19 cellular contexts compared by ENCODE assay signal in the genomic region with DNA sequence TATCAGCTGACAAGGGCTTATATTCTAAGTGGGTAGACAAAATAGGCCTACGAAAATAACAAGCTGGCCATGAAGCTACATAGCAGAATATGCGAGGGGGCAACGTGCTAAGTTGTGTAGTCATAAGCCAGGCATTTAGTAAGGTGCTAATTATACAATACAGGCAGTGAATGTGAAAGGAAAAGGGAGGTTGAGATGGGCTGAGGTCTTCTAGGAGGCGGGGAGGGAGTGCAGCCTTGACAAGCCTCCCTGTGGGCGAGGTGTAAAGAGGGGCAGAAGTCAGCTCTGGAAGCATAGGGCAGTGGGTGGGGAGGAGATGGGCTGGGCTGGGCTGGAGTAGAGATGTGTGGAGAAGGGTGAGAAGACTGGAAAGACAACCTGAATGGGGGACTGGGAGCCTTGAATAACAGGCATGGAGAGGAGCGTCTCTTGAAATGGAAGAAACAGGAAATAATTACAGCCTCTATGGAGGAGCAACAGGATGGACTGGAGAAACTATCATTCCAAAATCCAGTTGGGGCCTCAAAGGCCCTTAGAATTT. TPM values are rescaled to one million over a fixed set of nuclear protein-coding genes. Genes with fewer than 3 reads are reported as not detected.
DNase-seq lines count a peak whose midpoint lies in the region; ATAC-seq and TF ChIP-seq lines count a peak whose summit lies in the region.
"Had no signal": no experiment of that assay in that cellular context is flagged by ENCODE, and none has a peak within 500 bp of the region (broad histone marks: within the 10 kb centered on the region; RNA-seq: fewer than 3 reads in every experiment).

No MANE protein-coding gene starts in this region.

- CTCF ChIA-PET in activated CD8-positive, alpha-beta memory T cell treated with anti-CD3 and anti-CD28 coated beads, Interleukin-2, amount 10 ng/mL, durations not matched to agents 7 days and 5 days (lab: Charles Lee), result interaction anchor here (0.7 to 12.7 kb wide), 8 partner anchors 9 to 142 kb away, joined by 3 to 156 read pairs (median 8); no protein-coding TSS in a partner anchor

- no peak overlapping the region for H3K27ac ChIP-seq in GM23338 (ENCODE audit: low read depth)
- no peak overlapping the region for H3K27ac ChIP-seq in WERI-Rb-1
- H3K27ac ChIP-seq in esophagus muscularis mucosa (replicated peaks in 1 of 4), result no peak overlapping the region
- H3K27ac ChIP-seq: brain microvascular endothelial cell, coronary artery, upper lobe of right lung had no signal

- no peak for TF ChIP-seq POLR2A in esophagus muscularis mucosa (IDR thresholded peaks at IDR 0.05; ENCODE audit: low read depth)

- H3F3A ChIP-seq in GM23338 (replicated peaks; ENCODE audit: low read depth), result no peaks in the 10 kb centered on the region

- no peaks in the 10 kb centered on the region for H4K20me1 ChIP-seq in GM23338 (replicated peaks; ENCODE audit: insufficient read depth)

- intact Hi-C loops in esophagus muscularis mucosa (cut with DNase I), result no loop called here

- H3K9me3 Mint-ChIP-seq in activated CD8-positive, alpha-beta memory T cell treated with anti-CD3 and anti-CD28 coated beads, Interleukin-2, amount 10 ng/mL, durations not matched to agents 7 days and 5 days (ENCODE audit: low read depth), result no peaks in the 10 kb centered on the region
- no peaks in the 10 kb centered on the region for H3K9me3 Mint-ChIP-seq in GM23338
- no peaks in the 10 kb centered on the region for H3K9me3 Mint-ChIP-seq in activated T-helper 17 cell treated with anti-CD3 and anti-CD28 coated beads, Interleukin-2, amount 50 U/mL, for 72 hours
- H3K9me3 Mint-ChIP-seq in natural killer cell treated with Interleukin-12 subunit alpha and Interleukin-12 subunit beta and Interleukin-15 and Interleukin-18, amount 100 ng/mL, for 72 hours, result no peaks in the 10 kb centered on the region
- H3K9me3 Mint-ChIP-seq: CD14-positive monocyte, nephron progenitor cell had no signal

- peak; percentile 25 for ATAC-seq in activated CD8-positive, alpha-beta memory T cell treated with anti-CD3 and anti-CD28 coated beads, Interleukin-2, amount 10 ng/mL, durations not matched to agents 7 days and 5 days
- no peak for ATAC-seq in GM23338
- no peak for ATAC-seq in activated T-helper 17 cell treated with anti-CD3 and anti-CD28 coated beads, Interleukin-2, amount 50 U/mL, for 72 hours (replicated peaks)
- peak; percentile 57 to 71 for ATAC-seq in natural killer cell treated with Interleukin-12 subunit alpha and Interleukin-12 subunit beta and Interleukin-15 and Interleukin-18, amount 100 ng/mL, for 72 hours
- ATAC-seq: upper lobe of right lung had no signal

- H3K4me3 ChIP-seq in GM23338 (no peak overlapping the region), WERI-Rb-1 (ENCODE audit: low read depth, low read length) (no peak overlapping the region), esophagus muscularis mucosa (no peak overlapping the region)
- H3K4me3 ChIP-seq: coronary artery, lung, upper lobe of right lung had no signal

- H3K36me3 ChIP-seq in GM23338 (ENCODE audit: insufficient read depth), result no peaks in the 10 kb centered on the region
- no peaks in the 10 kb centered on the region for H3K36me3 ChIP-seq in WERI-Rb-1
- H3K36me3 ChIP-seq in esophagus muscularis mucosa, result no peaks in the 10 kb centered on the region
- H3K36me3 ChIP-seq: brain microvascular endothelial cell, upper lobe of right lung had no signal

- no peak overlapping the region for H3K4me2 ChIP-seq in GM23338

- DNase-seq in activated CD8-positive, alpha-beta memory T cell treated with anti-CD3 and anti-CD28 coated beads, Interleukin-2, amount 10 ng/mL, durations not matched to agents 7 days and 5 days, result peak; percentile 66
- no peak for DNase-seq in activated CD8-positive, alpha-beta memory T cell treated with anti-CD3 and anti-CD28 coated beads for 24 hours
- DNase-seq in GM23338 (ENCODE audit: low spot score) (no peak), WERI-Rb-1 (no peak), esophagus muscularis mucosa (ENCODE audit: extremely low spot score) (no peak), NCI-H2196 treated with DMSO at 0.1 percent for 48 hours (lab: John Stamatoyannopoulos, UW; ENCODE audit: unreplicated experiment) (no peak)
- peak; percentile 68 for DNase-seq in natural killer cell treated with Interleukin-12 subunit alpha and Interleukin-12 subunit beta and Interleukin-15 and Interleukin-18, amount 100 ng/mL, for 72 hours (ENCODE audit: low spot score)
- DNase-seq: brain microvascular endothelial cell, NCI-H1417, NCI-H82, nephron progenitor cell, upper lobe of right lung had no signal

- H3K4me1 Mint-ChIP-seq in activated CD8-positive, alpha-beta memory T cell treated with anti-CD3 and anti-CD28 coated beads, Interleukin-2, amount 10 ng/mL, durations not matched to agents 7 days and 5 days, result peaks cover 80% of the 10 kb centered on the region
- peaks cover 7% of the 10 kb centered on the region for H3K4me1 Mint-ChIP-seq in GM23338
- H3K4me1 Mint-ChIP-seq in activated T-helper 17 cell treated with anti-CD3 and anti-CD28 coated beads, Interleukin-2, amount 50 U/mL, for 72 hours, result peaks cover 29% of the 10 kb centered on the region
- peaks cover 80 to 85% of the 10 kb centered on the region in 2 donors for H3K4me1 Mint-ChIP-seq in natural killer cell treated with Interleukin-12 subunit alpha and Interleukin-12 subunit beta and Interleukin-15 and Interleukin-18, amount 100 ng/mL, for 72 hours (ENCODE audit: low read depth in 2 of 2)
- H3K4me1 Mint-ChIP-seq: nephron progenitor cell had no signal

- H3K27me3 ChIP-seq in GM23338 (ENCODE audit: insufficient read depth), result no peaks in the 10 kb centered on the region
- H3K27me3 ChIP-seq in WERI-Rb-1 (ENCODE audit: insufficient read depth, low read depth, severe bottlenecking), result peaks cover 13% of the 10 kb centered on the region
- no peaks in the 10 kb centered on the region for H3K27me3 ChIP-seq in esophagus muscularis mucosa
- H3K27me3 ChIP-seq: brain microvascular endothelial cell, upper lobe of right lung had no signal

- no peaks in the 10 kb centered on the region for H3K79me2 ChIP-seq in GM23338 (replicated peaks; ENCODE audit: insufficient read depth)

- H3K9me3 ChIP-seq in WERI-Rb-1 (ENCODE audit: severe bottlenecking), result no peaks in the 10 kb centered on the region
- no peaks in the 10 kb centered on the region for H3K9me3 ChIP-seq in esophagus muscularis mucosa
- H3K9me3 ChIP-seq: upper lobe of right lung had no signal

- H3K4me3 Mint-ChIP-seq in activated CD8-positive, alpha-beta memory T cell treated with anti-CD3 and anti-CD28 coated beads, Interleukin-2, amount 10 ng/mL, durations not matched to agents 7 days and 5 days, result peak overlapping the region; percentile 90
- H3K4me3 Mint-ChIP-seq in GM23338, result no peak overlapping the region
- H3K4me3 Mint-ChIP-seq in activated T-helper 17 cell treated with anti-CD3 and anti-CD28 coated beads, Interleukin-2, amount 50 U/mL, for 72 hours, result peak overlapping the region; percentile 73
- H3K4me3 Mint-ChIP-seq in natural killer cell treated with Interleukin-12 subunit alpha and Interleukin-12 subunit beta and Interleukin-15 and Interleukin-18, amount 100 ng/mL, for 72 hours, result peak overlapping the region; percentile 74
- H3K4me3 Mint-ChIP-seq: CD14-positive monocyte, nephron progenitor cell had no signal

- no peak for TF ChIP-seq EP300 in esophagus muscularis mucosa (IDR thresholded peaks at IDR 0.05)

- peaks cover 57% of the 10 kb centered on the region for H3K36me3 Mint-ChIP-seq in activated CD8-positive, alpha-beta memory T cell treated with anti-CD3 and anti-CD28 coated beads, Interleukin-2, amount 10 ng/mL, durations not matched to agents 7 days and 5 days
- H3K36me3 Mint-ChIP-seq in GM23338 (ENCODE audit: low read depth), result no peaks in the 10 kb centered on the region; the same call in 2 of the 3 replicates
- H3K36me3 Mint-ChIP-seq in activated T-helper 17 cell treated with anti-CD3 and anti-CD28 coated beads, Interleukin-2, amount 50 U/mL, for 72 hours (ENCODE audit: low read depth), result peaks cover 45% of the 10 kb centered on the region
- no peaks in the 10 kb centered on the region for H3K36me3 Mint-ChIP-seq in natural killer cell treated with Interleukin-12 subunit alpha and Interleukin-12 subunit beta and Interleukin-15 and Interleukin-18, amount 100 ng/mL, for 72 hours
- H3K36me3 Mint-ChIP-seq: CD14-positive monocyte had no signal

- TF ChIP-seq CTCF in GM23338 (conservative IDR thresholded peaks at IDR 0.05; ENCODE audit: low read depth in 2 of 2), result no peak
- no peak for TF ChIP-seq CTCF in WERI-Rb-1 (IDR thresholded peaks at IDR 0.05; ENCODE audit: low read depth, low read length)
- TF ChIP-seq CTCF in esophagus muscularis mucosa (IDR thresholded peaks at IDR 0.05), result no peak

- 86% methylated on average over 6 of the region's 6 CpGs for WGBS in esophagus muscularis mucosa

- H3K4me1 ChIP-seq in GM23338 (ENCODE audit: insufficient read depth) (no peaks in the 10 kb centered on the region), esophagus muscularis mucosa (no peaks in the 10 kb centered on the region)
- H3K4me1 ChIP-seq: upper lobe of right lung had no signal

- H3K27ac Mint-ChIP-seq in activated CD8-positive, alpha-beta memory T cell treated with anti-CD3 and anti-CD28 coated beads, Interleukin-2, amount 10 ng/mL, durations not matched to agents 7 days and 5 days, result peak overlapping the region; percentile 99
- H3K27ac Mint-ChIP-seq in GM23338, result no peak overlapping the region
- H3K27ac Mint-ChIP-seq in activated T-helper 17 cell treated with anti-CD3 and anti-CD28 coated beads, Interleukin-2, amount 50 U/mL, for 72 hours, result peak overlapping the region; percentile 89
- peak overlapping the region; percentile 77 to 99 for H3K27ac Mint-ChIP-seq in natural killer cell treated with Interleukin-12 subunit alpha and Interleukin-12 subunit beta and Interleukin-15 and Interleukin-18, amount 100 ng/mL, for 72 hours
- H3K27ac Mint-ChIP-seq: nephron progenitor cell, progenitor cell of endocrine pancreas had no signal

- H3K27me3 Mint-ChIP-seq in activated CD8-positive, alpha-beta memory T cell treated with anti-CD3 and anti-CD28 coated beads, Interleukin-2, amount 10 ng/mL, durations not matched to agents 7 days and 5 days, result no peaks in the 10 kb centered on the region
- peaks cover 8% of the 10 kb centered on the region for H3K27me3 Mint-ChIP-seq in GM23338 (ENCODE audit: insufficient read depth, low read depth, poor library complexity)
- H3K27me3 Mint-ChIP-seq in activated T-helper 17 cell treated with anti-CD3 and anti-CD28 coated beads, Interleukin-2, amount 50 U/mL, for 72 hours, result no peaks in the 10 kb centered on the region
- no peaks in the 10 kb centered on the region for H3K27me3 Mint-ChIP-seq in natural killer cell treated with Interleukin-12 subunit alpha and Interleukin-12 subunit beta and Interleukin-15 and Interleukin-18, amount 100 ng/mL, for 72 hours
- H3K27me3 Mint-ChIP-seq: progenitor cell of endocrine pancreas had no signal

- H2AFZ ChIP-seq in GM23338, result peak overlapping the region; percentile 72; the same call in 1 of the 2 replicates

- 0 out of 2 replicates have a peak, but pooled peaks cover 5% of the 10 kb centered on the region for H3K9me2 ChIP-seq in GM23338 (ENCODE audit: insufficient read depth)

RNA-seq across cellular contexts. Expression of a gene that starts 1.2 kb away (rescaled TPM):
- total RNA-seq in activated CD8-positive, alpha-beta memory T cell treated with anti-CD3 and anti-CD28 coated beads, Interleukin-2, amount 10 ng/mL, durations not matched to agents 7 days and 5 days, result 100 to 1,000 TPM; 129 to 367 TPM
- 0.07 TPM in 1 of 2 replicates, not detected in the other for total RNA-seq in GM23338 (2014; rRNA removed; shearing (Covaris generic))
- 0.07 and 0.50 TPM in 2 replicates for polyA plus RNA-seq in GM23338 (2016; fragmentation: Nextera tagmentation; extraction: Ambion mirVana)
- 10 to 100 TPM; 21.5 to 53.0 TPM for total RNA-seq in activated T-helper 17 cell treated with anti-CD3 and anti-CD28 coated beads, Interleukin-2, amount 50 U/mL, for 72 hours
- total RNA-seq in natural killer cell treated with Interleukin-12 subunit alpha and Interleukin-12 subunit beta and Interleukin-15 and Interleukin-18, amount 100 ng/mL, for 72 hours, result 10 to 100 TPM; 13.7 to 15.7 TPM
- under 1 TPM in 1 of 4 donors, not detected in 3; 0.33 TPM for total RNA-seq in esophagus muscularis mucosa
- total RNA-seq: progenitor cell of endocrine pancreas, SK-MEL-5, skeletal muscle tissue had no signal

RNA-seq across cellular contexts. Expression of a gene that starts 57.6 kb away (rescaled TPM):
- total RNA-seq in activated CD8-positive, alpha-beta memory T cell treated with anti-CD3 and anti-CD28 coated beads, Interleukin-2, amount 10 ng/mL, durations not matched to agents 7 days and 5 days, result 1 to 10 TPM; 4.5 to 5.5 TPM
- total RNA-seq in GM23338 (2014; rRNA removed; shearing (Covaris generic)), result not detected in 2 replicates
- polyA plus RNA-seq in GM23338 (2016; fragmentation: Nextera tagmentation; extraction: Ambion mirVana), result not detected in 2 replicates
- under 1 TPM; 0.15 to 0.29 TPM for total RNA-seq in activated T-helper 17 cell treated with anti-CD3 and anti-CD28 coated beads, Interleukin-2, amount 50 U/mL, for 72 hours
- under 1 TPM in 1 of 2 donors, not detected in 1; 0.40 TPM for total RNA-seq in natural killer cell treated with Interleukin-12 subunit alpha and Interleukin-12 subunit beta and Interleukin-15 and Interleukin-18, amount 100 ng/mL, for 72 hours
- not detected for total RNA-seq in esophagus muscularis mucosa
- total RNA-seq: lung, progenitor cell of endocrine pancreas, skeletal muscle tissue, upper lobe of right lung had no signal
- polyA plus RNA-seq: CD14-positive monocyte had no signal

Comparison
In these comparisons a context has a peak if more than half of its experiments do, and no peak if none do; other contexts are left out.
1. DNase-seq: peak in activated CD8-positive, alpha-beta memory T cell treated with anti-CD3 and anti-CD28 coated beads, Interleukin-2, amount 10 ng/mL, durations not matched to agents 7 days and 5 days (single experiment) and natural killer cell treated with Interleukin-12 subunit alpha and Interleukin-12 subunit beta and Interleukin-15 and Interleukin-18, amount 100 ng/mL, for 72 hours (single experiment); none in activated CD8-positive, alpha-beta memory T cell treated with anti-CD3 and anti-CD28 coated beads for 24 hours (single experiment), GM23338 (single experiment), WERI-Rb-1 (single experiment), esophagus muscularis mucosa (single experiment) and NCI-H2196 treated with DMSO at 0.1 percent for 48 hours (single experiment).
2. ATAC-seq: peak in activated CD8-positive, alpha-beta memory T cell treated with anti-CD3 and anti-CD28 coated beads, Interleukin-2, amount 10 ng/mL, durations not matched to agents 7 days and 5 days (single experiment) and natural killer cell treated with Interleukin-12 subunit alpha and Interleukin-12 subunit beta and Interleukin-15 and Interleukin-18, amount 100 ng/mL, for 72 hours (2 of 2); none in GM23338 (single experiment) and activated T-helper 17 cell treated with anti-CD3 and anti-CD28 coated beads, Interleukin-2, amount 50 U/mL, for 72 hours (single experiment).
3. RNA of a gene that starts 1.2 kb away (total RNA-seq): 129 to 367 TPM in activated CD8-positive, alpha-beta memory T cell treated with anti-CD3 and anti-CD28 coated beads, Interleukin-2, amount 10 ng/mL, durations not matched to agents 7 days and 5 days, 21.5 to 53.0 TPM in activated T-helper 17 cell treated with anti-CD3 and anti-CD28 coated beads, Interleukin-2, amount 50 U/mL, for 72 hours and 13.7 to 15.7 TPM in natural killer cell treated with Interleukin-12 subunit alpha and Interleukin-12 subunit beta and Interleukin-15 and Interleukin-18, amount 100 ng/mL, for 72 hours; 0.07 TPM in GM23338 and 0.33 TPM in esophagus muscularis mucosa; every median in the first group is over 10 times any median in the second.